Comparison of ENCODE assay signal across 16 cellular contexts in genomic region chr11:35815556-35816315, GRCh38.
A peak's percentile ranks its signal among the peaks of the same experiment; 100 is the strongest.
DNase-seq lines count a peak whose midpoint lies in the region; ATAC-seq, FAIRE-seq and TF ChIP-seq lines count a peak whose summit lies in the region.
"Had no signal": no experiment of that assay in that cellular context is flagged by ENCODE, and none has a peak within 500 bp of the region (broad histone marks: within the 10 kb centered on the region; RNA-seq: fewer than 3 reads in every experiment).

No MANE protein-coding gene starts in this region.

- no peak overlapping the region for H3K14ac ChIP-seq in H9 (ENCODE audit: insufficient read depth, low read length)

- no peak overlapping the region for H2AFZ ChIP-seq in PC-3 (ENCODE audit: low read length)
- H2AFZ ChIP-seq in H9 (ENCODE audit: low read length) = no peak overlapping the region

- H3K27me3 ChIP-seq in subcutaneous abdominal adipose tissue (ENCODE audit: control insufficient read depth in 5 of 5, insufficient read depth in 4 of 5, low read length in 5 of 5) (no peaks in the 10 kb centered on the region), PC-3 (ENCODE audit: low read length) (no peaks in the 10 kb centered on the region), H9 (ENCODE audit: insufficient read depth, low read length) (no peaks in the 10 kb centered on the region)
- H3K27me3 ChIP-seq: esophagus muscularis mucosa had no signal

- DNase-seq in DMS 273 (lab: John Stamatoyannopoulos, UW; ENCODE audit: unreplicated experiment) = peak; percentile 50
- no peak for DNase-seq in DMS 273 treated with DMSO at 0.1 percent for 48 hours (lab: John Stamatoyannopoulos, UW)
- peak; percentile 40 for DNase-seq in left kidney (ENCODE audit: low read depth, low spot score)
- no peak for DNase-seq in T-helper 17 cell
- DNase-seq in PC-3 = no peak
- no peak for DNase-seq in H9
- DNase-seq: naive thymus-derived CD4-positive, alpha-beta T cell; NCI-H2171; T-cell had no signal

- H3K9me3 ChIP-seq in subcutaneous abdominal adipose tissue (ENCODE audit: control insufficient read depth in 5 of 5, low read length in 5 of 5) (no peaks in the 10 kb centered on the region), T-helper 17 cell (ENCODE audit: control insufficient read depth, low read length, poor library complexity, severe bottlenecking) (no peaks in the 10 kb centered on the region), PC-3 (ENCODE audit: low read length) (no peaks in the 10 kb centered on the region), H9 (ENCODE audit: control insufficient read depth, low read depth, low read length) (no peaks in the 10 kb centered on the region)
- H3K9me3 ChIP-seq: esophagus muscularis mucosa had no signal

- H3K79me2 ChIP-seq in PC-3 (ENCODE audit: low read length) (no peaks in the 10 kb centered on the region), H9 (ENCODE audit: insufficient read depth, low read length) (no peaks in the 10 kb centered on the region)

- no peak overlapping the region for H4K8ac ChIP-seq in H9 (replicated peaks; ENCODE audit: insufficient read length, low read depth, low read length)

- H3K79me1 ChIP-seq in H9 (ENCODE audit: insufficient read depth, low read depth, low read length, poor library complexity, severe bottlenecking) = no peaks in the 10 kb centered on the region

- H3K9ac ChIP-seq in subcutaneous abdominal adipose tissue (ENCODE audit: low read length in 5 of 5) (no peak overlapping the region), PC-3 (ENCODE audit: low read length) (no peak overlapping the region), H9 (ENCODE audit: extremely low read depth, insufficient read length, low read length) (no peak overlapping the region)

- TF ChIP-seq CTCF in PC-3 (conservative IDR thresholded peaks at IDR 0.05; ENCODE audit: low read depth, low read length) = no peak
- TF ChIP-seq CTCF in H9 (conservative IDR thresholded peaks at IDR 0.05) = no peak

- H3K27me3 Mint-ChIP-seq in T-helper 17 cell = no peaks in the 10 kb centered on the region
- H3K27me3 Mint-ChIP-seq in H9 (ENCODE audit: low read depth) = no peaks in the 10 kb centered on the region
- H3K27me3 Mint-ChIP-seq: naive thymus-derived CD4-positive, alpha-beta T cell; T-cell had no signal

- no peak overlapping the region for H3K23ac ChIP-seq in H9 (ENCODE audit: insufficient read length, low read depth, low read length)

- no peak overlapping the region for H3T11ph ChIP-seq in H9 (ENCODE audit: low read length)

- H3K18ac ChIP-seq in H9 (ENCODE audit: insufficient read length, low read depth, low read length) = no peak overlapping the region

- peak; percentile 97 for FAIRE-seq in endometrium (lab: Jason Lieb, UNC)
- FAIRE-seq: colon had no signal

- H3K36me3 Mint-ChIP-seq in T-helper 17 cell (ENCODE audit: low read depth) = peaks cover 4% of the 10 kb centered on the region
- no peaks in the 10 kb centered on the region; a peak in 1 of 7 replicates for H3K36me3 Mint-ChIP-seq in H9 (ENCODE audit: insufficient read depth in 1 of 3, low read depth in 3 of 3)

- no peaks in the 10 kb centered on the region for H3K36me3 ChIP-seq in subcutaneous abdominal adipose tissue (ENCODE audit: control insufficient read depth in 5 of 5, insufficient read depth in 5 of 5, low read length in 5 of 5)
- no peaks in the 10 kb centered on the region for H3K36me3 ChIP-seq in PC-3 (ENCODE audit: low read depth, low read length)
- H3K36me3 ChIP-seq: esophagus muscularis mucosa had no signal

- ATAC-seq in T-helper 17 cell (no peak), PC-3 (no peak)
- ATAC-seq: activated CD4-positive, CD25-positive, alpha-beta regulatory T cell treated with anti-CD3 and anti-CD28 coated beads, Interleukin-2, amount 50 U/mL, for 24 hours; HCT116; naive thymus-derived CD4-positive, alpha-beta T cell; T-cell had no signal

- H2AK5ac ChIP-seq in H9 (ENCODE audit: insufficient read length, low read length) = no peak overlapping the region

- H2BK5ac ChIP-seq in H9 (ENCODE audit: insufficient read length, low read length) = no peak overlapping the region

- no peak overlapping the region for H2BK120ac ChIP-seq in H9 (ENCODE audit: low read depth, low read length, poor library complexity, severe bottlenecking)

- intact Hi-C loops in PC-3 (cut with micrococcal nuclease) = no loop called here

- H3K4me3 ChIP-seq in subcutaneous abdominal adipose tissue (ENCODE audit: low read depth in 1 of 5, low read length in 5 of 5) (no peak overlapping the region), PC-3 (ENCODE audit: low read length) (no peak overlapping the region)
- H3K4me3 ChIP-seq: esophagus muscularis mucosa had no signal

- no peak overlapping the region for H2BK20ac ChIP-seq in H9 (ENCODE audit: low read depth, low read length, poor library complexity, severe bottlenecking)

- no peak overlapping the region for H3K56ac ChIP-seq in H9 (ENCODE audit: insufficient read length, low read depth, low read length)

- H3K4me1 ChIP-seq in subcutaneous abdominal adipose tissue (ENCODE audit: control insufficient read depth in 5 of 5, insufficient read depth in 5 of 5, low read length in 5 of 5) (peaks cover 6 to 35% (median 19%) of the 10 kb centered on the region in 5 donors), PC-3 (ENCODE audit: insufficient read depth, low read length) (no peaks in the 10 kb centered on the region), H9 (ENCODE audit: insufficient read depth, low read length) (0 out of 2 replicates have a peak, but pooled peaks cover 2% of the 10 kb centered on the region)

- H3K23me2 ChIP-seq in H9 (ENCODE audit: insufficient read length, low read depth, low read length, poor library complexity, severe bottlenecking) = no peaks in the 10 kb centered on the region

- no peak overlapping the region for H4K91ac ChIP-seq in H9 (ENCODE audit: insufficient read length, low read depth, low read length)

- no peak overlapping the region for H3K27ac Mint-ChIP-seq in T-helper 17 cell
- no peak overlapping the region for H3K27ac Mint-ChIP-seq in H9
- H3K27ac Mint-ChIP-seq: naive thymus-derived CD4-positive, alpha-beta T cell; T-cell had no signal

- H4K20me1 ChIP-seq in PC-3 (ENCODE audit: low read length) (no peaks in the 10 kb centered on the region), H9 (ENCODE audit: control insufficient read depth, insufficient read depth, insufficient read length) (peaks cover 2% of the 10 kb centered on the region)

- H4K5ac ChIP-seq in H9 (ENCODE audit: insufficient read length, low read depth, low read length) = no peak overlapping the region

- POLR2A ChIA-PET in PC-3 (lab: Charles Lee; ENCODE audit: unreplicated experiment) = no interaction called here

- CTCF ChIA-PET in PC-3 (lab: Charles Lee) = no interaction called here

- BruUV-seq in PC-3 (replicated peaks; lab: Mats Ljungman, UMichigan) = no TSS peak

- no peak overlapping the region for H2BK12ac ChIP-seq in H9 (ENCODE audit: insufficient read length, low read depth, low read length)

- peaks cover 2% of the 10 kb centered on the region for H3K4me1 Mint-ChIP-seq in T-helper 17 cell
- peaks cover 0 to 7% of the 10 kb centered on the region in 2 experiments; a peak in 1 of 4 replicates for H3K4me1 Mint-ChIP-seq in H9
- H3K4me1 Mint-ChIP-seq: T-cell had no signal

- H3F3A ChIP-seq in PC-3 (ENCODE audit: low read length, unreplicated experiment) = no peaks in the 10 kb centered on the region

- WGBS in H9 (ENCODE audit: extremely low coverage, insufficient read length, low lambda C conversion rate) = no CpG with 5 or more reads among the region's 5 CpGs

- peak overlapping the region; percentile 32 for H3K27ac ChIP-seq in subcutaneous abdominal adipose tissue (ENCODE audit: low read depth, low read length)
- H3K27ac ChIP-seq in PC-3 (ENCODE audit: low read length) = no peak overlapping the region
- no peak overlapping the region for H3K27ac ChIP-seq in H9 (ENCODE audit: insufficient read length, low read depth, low read length)
- H3K27ac ChIP-seq: 22Rv1, esophagus muscularis mucosa had no signal

- no peaks in the 10 kb centered on the region for H3K9me3 Mint-ChIP-seq in H9
- H3K9me3 Mint-ChIP-seq: naive thymus-derived CD4-positive, alpha-beta T cell had no signal

- no peak overlapping the region for H3K4me2 ChIP-seq in PC-3 (ENCODE audit: low read length)
- H3K4me2 ChIP-seq in H9 (ENCODE audit: insufficient read depth, insufficient read length, low read length) = no peak overlapping the region

- no peaks in the 10 kb centered on the region for H3K9me2 ChIP-seq in PC-3 (replicated peaks; ENCODE audit: low read length)

- no peak overlapping the region for H2BK15ac ChIP-seq in H9 (ENCODE audit: low read depth, low read length)

- H3K4ac ChIP-seq in H9 (ENCODE audit: low read depth, low read length) = no peak overlapping the region

- H3K4me3 Mint-ChIP-seq in T-helper 17 cell = no peak overlapping the region
- no peak overlapping the region for H3K4me3 Mint-ChIP-seq in H9
- H3K4me3 Mint-ChIP-seq: naive thymus-derived CD4-positive, alpha-beta T cell; T-cell had no signal

Comparison
In these comparisons a context has a peak if more than half of its experiments do, and no peak if none do; other contexts are left out.
1. DNase-seq: peak in DMS 273 (single experiment) and left kidney (single experiment); none in DMS 273 treated with DMSO at 0.1 percent for 48 hours (single experiment), T-helper 17 cell (0 of 3), PC-3 (single experiment) and H9 (single experiment).